ENCODE assay signal across 26 cellular contexts in the genomic region with DNA sequence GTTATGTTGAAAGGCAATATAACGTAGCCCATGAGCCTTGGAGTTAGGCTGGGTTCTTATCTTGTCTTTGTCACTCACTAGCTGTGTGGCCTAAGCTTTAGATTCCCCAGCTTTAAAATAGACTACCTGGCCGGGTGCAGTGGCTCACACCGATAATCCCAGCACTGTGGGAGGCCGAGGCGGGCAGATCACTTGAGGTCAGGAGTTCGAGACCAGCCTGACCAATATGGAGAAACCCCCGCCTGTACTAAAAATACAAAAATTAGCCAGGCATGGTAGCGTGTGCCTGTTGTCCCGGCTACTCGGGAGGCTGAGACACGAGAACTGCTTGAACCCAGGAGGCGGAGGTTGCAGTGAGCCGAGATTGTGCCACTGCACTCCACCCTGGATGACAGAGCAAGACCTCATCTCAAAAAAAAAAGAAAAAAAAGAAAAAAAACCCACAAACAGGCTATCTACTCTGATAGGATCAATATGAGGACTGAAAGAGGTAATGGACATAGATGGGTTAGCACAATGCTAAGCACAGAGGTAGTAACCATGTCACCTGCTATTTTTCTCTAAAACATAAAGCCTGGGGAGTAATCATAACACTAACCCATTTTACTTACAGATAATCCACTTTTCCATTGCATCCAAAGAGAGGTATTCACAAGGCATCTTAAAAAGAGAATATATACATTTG.
"Had no signal": no experiment of that assay in that cellular context is flagged by ENCODE, and none has a peak within 500 bp of the region (broad histone marks: within the 10 kb centered on the region; RNA-seq: fewer than 3 reads in every experiment).

No MANE protein-coding gene starts in this region.

- FAIRE-seq: colon, endometrium, endothelial cell of umbilical vein had no signal

- H3K4me1 Mint-ChIP-seq: endodermal cell had no signal

- H3K4me3 ChIP-seq: colonic mucosa, coronary artery, dorsolateral prefrontal cortex, esophagus muscularis mucosa, esophagus squamous epithelium, gastrocnemius medialis, gastroesophageal sphincter had no signal

- H3K9me3 Mint-ChIP-seq: dendritic cell treated with granulocyte-macrophage colony-stimulating factor and Interleukin-4, amounts not matched to agents 40 ng/mL and 50 ng/mL, for 4 days; effector memory CD8-positive, alpha-beta T cell; endodermal cell had no signal

- H3K27ac ChIP-seq: colonic mucosa, coronary artery, dorsolateral prefrontal cortex, epithelial cell of prostate, esophagus muscularis mucosa, esophagus squamous epithelium, foreskin keratinocyte, gastrocnemius medialis, gastroesophageal sphincter had no signal

- ATAC-seq: effector memory CD8-positive, alpha-beta T cell; esophagus mucosa; foreskin keratinocyte; gastrocnemius medialis; gastroesophageal sphincter had no signal

- H3K36me3 ChIP-seq: colonic mucosa had no signal

- H3K27ac Mint-ChIP-seq: dendritic cell treated with granulocyte-macrophage colony-stimulating factor and Interleukin-4, amounts not matched to agents 40 ng/mL and 50 ng/mL, for 4 days; effector memory CD8-positive, alpha-beta T cell; endodermal cell had no signal

- H3K27me3 ChIP-seq: colonic mucosa, dorsolateral prefrontal cortex, esophagus muscularis mucosa, esophagus squamous epithelium, foreskin keratinocyte, gastrocnemius medialis, gastroesophageal sphincter had no signal

- H3K4me3 Mint-ChIP-seq: dendritic cell treated with granulocyte-macrophage colony-stimulating factor and Interleukin-4, amounts not matched to agents 40 ng/mL and 50 ng/mL, for 4 days; effector memory CD8-positive, alpha-beta T cell; endodermal cell had no signal

- DNase-seq: colonic mucosa; cortex of kidney; dermis blood vessel endothelial cell; dorsolateral prefrontal cortex; effector CD4-positive, alpha-beta T cell; effector CD8-positive, alpha-beta T cell; effector memory CD4-positive, alpha-beta T cell; effector memory CD8-positive, alpha-beta T cell; endodermal cell; erythroblast; esophagus squamous epithelium; foreskin fibroblast; foreskin keratinocyte; foreskin melanocyte; gastrocnemius medialis; glutamatergic neuron; head of caudate nucleus had no signal

- H3K27me3 Mint-ChIP-seq: effector memory CD8-positive, alpha-beta T cell had no signal

- H3K9me3 ChIP-seq: colonic mucosa, esophagus muscularis mucosa, esophagus squamous epithelium, gastrocnemius medialis, gastroesophageal sphincter had no signal

- H3K4me1 ChIP-seq: colonic mucosa, esophagus muscularis mucosa, esophagus squamous epithelium, foreskin keratinocyte, gastrocnemius medialis, gastroesophageal sphincter had no signal
